Comparison of ENCODE assay signal across 2 cellular contexts in the genomic region with DNA sequence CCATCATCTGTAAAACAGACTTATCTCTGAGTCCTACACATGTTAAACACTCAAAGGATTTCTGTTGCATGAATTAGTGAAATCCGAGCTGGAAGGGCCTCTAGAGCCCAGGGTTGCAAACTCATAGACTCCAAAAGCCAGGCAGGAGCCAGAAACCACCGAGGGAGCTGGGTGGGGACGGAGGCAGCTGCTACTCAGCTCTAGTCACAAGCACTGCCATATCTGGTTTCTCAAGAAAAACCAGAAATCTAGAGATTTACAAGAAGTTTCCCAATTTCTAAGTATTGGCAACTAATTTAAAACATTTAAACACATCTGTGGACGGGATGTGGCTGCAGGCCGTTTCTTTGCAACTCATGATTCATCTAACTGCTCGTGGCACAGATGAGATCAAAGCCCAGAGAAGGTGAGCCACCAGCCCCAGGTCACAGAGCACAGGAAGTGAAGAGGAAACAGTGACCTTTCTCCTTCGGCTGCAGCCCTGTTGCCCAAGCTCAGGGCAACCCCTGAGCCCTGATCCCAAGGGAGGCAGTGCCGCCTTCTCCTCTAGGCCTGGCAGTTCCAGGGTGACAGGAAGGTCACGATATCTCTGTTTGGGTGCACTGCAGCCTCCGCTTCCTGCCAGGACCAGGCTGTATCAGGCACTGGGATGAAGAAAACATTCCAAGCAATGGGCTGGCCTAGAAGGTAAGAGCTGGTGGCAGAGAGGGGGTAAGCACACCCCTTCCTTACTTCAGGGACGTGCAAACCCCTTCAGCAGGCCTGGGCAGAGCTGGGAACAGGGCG.
TF ChIP-seq lines count a peak whose summit lies in the region.

No MANE protein-coding gene starts in this region.

TF ChIP-seq in GM23338, 12 proteins besides CTCF, POLR2A, EP300 and RAD21 (continued from another document and continues in another):
- TF ChIP-seq, protein P1, sequence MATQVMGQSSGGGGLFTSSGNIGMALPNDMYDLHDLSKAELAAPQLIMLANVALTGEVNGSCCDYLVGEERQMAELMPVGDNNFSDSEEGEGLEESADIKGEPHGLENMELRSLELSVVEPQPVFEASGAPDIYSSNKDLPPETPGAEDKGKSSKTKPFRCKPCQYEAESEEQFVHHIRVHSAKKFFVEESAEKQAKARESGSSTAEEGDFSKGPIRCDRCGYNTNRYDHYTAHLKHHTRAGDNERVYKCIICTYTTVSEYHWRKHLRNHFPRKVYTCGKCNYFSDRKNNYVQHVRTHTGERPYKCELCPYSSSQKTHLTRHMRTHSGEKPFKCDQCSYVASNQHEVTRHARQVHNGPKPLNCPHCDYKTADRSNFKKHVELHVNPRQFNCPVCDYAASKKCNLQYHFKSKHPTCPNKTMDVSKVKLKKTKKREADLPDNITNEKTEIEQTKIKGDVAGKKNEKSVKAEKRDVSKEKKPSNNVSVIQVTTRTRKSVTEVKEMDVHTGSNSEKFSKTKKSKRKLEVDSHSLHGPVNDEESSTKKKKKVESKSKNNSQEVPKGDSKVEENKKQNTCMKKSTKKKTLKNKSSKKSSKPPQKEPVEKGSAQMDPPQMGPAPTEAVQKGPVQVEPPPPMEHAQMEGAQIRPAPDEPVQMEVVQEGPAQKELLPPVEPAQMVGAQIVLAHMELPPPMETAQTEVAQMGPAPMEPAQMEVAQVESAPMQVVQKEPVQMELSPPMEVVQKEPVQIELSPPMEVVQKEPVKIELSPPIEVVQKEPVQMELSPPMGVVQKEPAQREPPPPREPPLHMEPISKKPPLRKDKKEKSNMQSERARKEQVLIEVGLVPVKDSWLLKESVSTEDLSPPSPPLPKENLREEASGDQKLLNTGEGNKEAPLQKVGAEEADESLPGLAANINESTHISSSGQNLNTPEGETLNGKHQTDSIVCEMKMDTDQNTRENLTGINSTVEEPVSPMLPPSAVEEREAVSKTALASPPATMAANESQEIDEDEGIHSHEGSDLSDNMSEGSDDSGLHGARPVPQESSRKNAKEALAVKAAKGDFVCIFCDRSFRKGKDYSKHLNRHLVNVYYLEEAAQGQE (IDR thresholded peaks at IDR 0.05; ENCODE audit: unreplicated experiment) = no peak
- no peak for TF ChIP-seq ETS1 (IDR thresholded peaks at IDR 0.05)
- TF ChIP-seq STAT1 (IDR thresholded peaks at IDR 0.05; ENCODE audit: unreplicated experiment) = no peak
- no peak for TF ChIP-seq POLR2AphosphoS5 (IDR thresholded peaks at IDR 0.05; ENCODE audit: low read depth)
- no peak for TF ChIP-seq ZNF462 (CRISPR knock-in tag; IDR thresholded peaks at IDR 0.05)
- no peak for TF ChIP-seq CREB1 (CRISPR knock-in tag; IDR thresholded peaks at IDR 0.05; ENCODE audit: low read depth)
- no peak for TF ChIP-seq EZH2phosphoT487 (IDR thresholded peaks at IDR 0.05; ENCODE audit: unreplicated experiment)

TF ChIP-seq in H1, 55 proteins besides CTCF, POLR2A, EP300 and RAD21:
- TF ChIP-seq, protein P2, sequence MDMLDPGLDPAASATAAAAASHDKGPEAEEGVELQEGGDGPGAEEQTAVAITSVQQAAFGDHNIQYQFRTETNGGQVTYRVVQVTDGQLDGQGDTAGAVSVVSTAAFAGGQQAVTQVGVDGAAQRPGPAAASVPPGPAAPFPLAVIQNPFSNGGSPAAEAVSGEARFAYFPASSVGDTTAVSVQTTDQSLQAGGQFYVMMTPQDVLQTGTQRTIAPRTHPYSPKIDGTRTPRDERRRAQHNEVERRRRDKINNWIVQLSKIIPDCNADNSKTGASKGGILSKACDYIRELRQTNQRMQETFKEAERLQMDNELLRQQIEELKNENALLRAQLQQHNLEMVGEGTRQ (IDR thresholded peaks at IDR 0.05; ENCODE audit: low read length) = no peak
- TF ChIP-seq HDAC2 (IDR thresholded peaks at IDR 0.05; ENCODE audit: borderline replicate concordance in 1 of 2, low read depth in 2 of 2, low read length in 2 of 2) (no peak), RNF2 (IDR thresholded peaks at IDR 0.05; ENCODE audit: borderline replicate concordance, low read depth, low read length, missing control alignments, poor library complexity, severe bottlenecking) (no peak), SIN3A (conservative IDR thresholded peaks at IDR 0.05 in 1 of 2, IDR thresholded peaks at IDR 0.05 in 1 of 2; ENCODE audit: low read depth in 1 of 2, low read length in 2 of 2) (no peak), KDM1A (IDR thresholded peaks at IDR 0.05; ENCODE audit: borderline replicate concordance, low read length) (no peak), EGR1 (IDR thresholded peaks at IDR 0.05; ENCODE audit: borderline replicate concordance, low read depth, low read length) (no peak), JUN (IDR thresholded peaks at IDR 0.05; ENCODE audit: low read depth, low read length) (no peak), HDAC6 (IDR thresholded peaks at IDR 0.05; ENCODE audit: low read depth, low read length) (no peak), JUND (IDR thresholded peaks at IDR 0.05; ENCODE audit: low read length) (no peak), KDM5A (IDR thresholded peaks at IDR 0.05; ENCODE audit: low read length) (no peak), TAF7 (optimal IDR thresholded peaks at IDR 0.05; ENCODE audit: borderline replicate concordance, low read depth, low read length) (no peak), BCL11A (IDR thresholded peaks at IDR 0.05; ENCODE audit: low read depth in 2 of 2, low read length in 2 of 2) (no peak), GABPA (IDR thresholded peaks at IDR 0.05; ENCODE audit: borderline replicate concordance, insufficient read depth, low read length) (no peak)
TF ChIP-seq in H1: peak in this region for 0.
